In genomic region chr2:101308432-101309210, GRCh38 we compare ENCODE assay signal across 8 cellular contexts. TPM values are rescaled to one million over a fixed set of nuclear protein-coding genes. Genes with fewer than 3 reads are reported as not detected.
A peak's percentile ranks its signal among the peaks of the same experiment; 100 is the strongest.
DNase-seq lines count a peak whose midpoint lies in the region; ATAC-seq and TF ChIP-seq lines count a peak whose summit lies in the region.

A gene with protein sequence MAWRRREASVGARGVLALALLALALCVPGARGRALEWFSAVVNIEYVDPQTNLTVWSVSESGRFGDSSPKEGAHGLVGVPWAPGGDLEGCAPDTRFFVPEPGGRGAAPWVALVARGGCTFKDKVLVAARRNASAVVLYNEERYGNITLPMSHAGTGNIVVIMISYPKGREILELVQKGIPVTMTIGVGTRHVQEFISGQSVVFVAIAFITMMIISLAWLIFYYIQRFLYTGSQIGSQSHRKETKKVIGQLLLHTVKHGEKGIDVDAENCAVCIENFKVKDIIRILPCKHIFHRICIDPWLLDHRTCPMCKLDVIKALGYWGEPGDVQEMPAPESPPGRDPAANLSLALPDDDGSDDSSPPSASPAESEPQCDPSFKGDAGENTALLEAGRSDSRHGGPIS (minus strand): TSS chr2:101308701. CDS start chr2:101308588, 113 bp downstream.

- no peak for TF ChIP-seq CTCF in AG09309 (IDR thresholded peaks at IDR 0.05; ENCODE audit: control insufficient read depth, insufficient read depth, low read depth, low read length, missing control alignments)
- no peak for TF ChIP-seq CTCF in activated B cell treated with CpG ODN at 0.5 μM for 24 hours (IDR thresholded peaks at IDR 0.05)
- TF ChIP-seq CTCF in cardiac fibroblast (IDR thresholded peaks at IDR 0.05; ENCODE audit: low read depth, low read length) = no peak

- CTCF ChIA-PET in activated B cell treated with CpG ODN at 0.5 μM for 24 hours (lab: Charles Lee) = interaction anchor here (1.4 kb wide), 1 partner anchor 33 kb away, joined by 6 read pairs; no protein-coding TSS in a partner anchor

- H3K27me3 Mint-ChIP-seq in activated B cell treated with CpG ODN at 0.5 μM for 24 hours = no peaks in the 10 kb centered on the region

- no peaks in the 10 kb centered on the region for H3K9me3 Mint-ChIP-seq in activated B cell treated with CpG ODN at 0.5 μM for 24 hours

- peaks cover 54% of the 10 kb centered on the region for H3K4me1 Mint-ChIP-seq in activated B cell treated with CpG ODN at 0.5 μM for 24 hours

- peak within 1 kb of the TSS; percentile 89 for H3K4me3 ChIP-seq in AG09309 (ENCODE audit: control insufficient read depth, low read depth, low read length)
- H3K4me3 ChIP-seq in cardiac fibroblast (replicated peaks in 1 of 2; ENCODE audit: low read depth in 2 of 2, low read length in 2 of 2) = peak within 1 kb of the TSS; percentile 79

- peak within 1 kb of the TSS; percentile 90 for H3K27ac Mint-ChIP-seq in activated B cell treated with CpG ODN at 0.5 μM for 24 hours

- intact Hi-C loops in activated B cell treated with CpG ODN at 0.5 μM for 24 hours (cut with micrococcal nuclease) = loop anchor here (1.0 to 10.0 kb wide), 7 partner anchors 134 to 1061 kb away; partner anchors contain the start of genes MAP4K4 and PDCL3

- ATAC-seq in GM19023 (IDR thresholded peaks at IDR 0.05; ENCODE audit: unreplicated experiment) = peak; percentile 66
- peak; percentile 67 for ATAC-seq in HG03196 (IDR thresholded peaks at IDR 0.05; ENCODE audit: unreplicated experiment)
- peak; percentile 79 for ATAC-seq in activated B cell treated with CpG ODN at 0.5 μM for 24 hours (ENCODE audit: low read depth)

- POLR2A ChIA-PET in activated B cell treated with CpG ODN at 0.5 μM for 24 hours (lab: Charles Lee) = interaction anchor here (0.5 to 1.9 kb wide), 19 partner anchors 10 to 1752 kb away, joined by 3 to 16 read pairs (median 5); partner anchors contain the start of genes CNOT11, PDCL3 and RPL31

- peaks cover 15% of the 10 kb centered on the region for H3K36me3 Mint-ChIP-seq in activated B cell treated with CpG ODN at 0.5 μM for 24 hours (ENCODE audit: low read depth)

- DNase-seq in AG09309 (ENCODE audit: low read depth) (peak; percentile 49), NCI-H345 (lab: John Stamatoyannopoulos, UW) (peak; percentile 85), activated B cell treated with CpG ODN at 0.5 μM for 24 hours (peak; percentile 97), cardiac fibroblast (ENCODE audit: low read depth in 2 of 2) (peak; percentile 89 to 94), islet precursor cell (peak; percentile 94)
- peak; percentile 79 to 88 (median 85) for DNase-seq in stimulated activated CD4-positive, alpha-beta T cell treated with anti-CD3 and anti-CD28 coated beads, Interleukin-12 subunit alpha, Interleukin-12 subunit beta, amount 100 ng/mL, for 48 hours (ENCODE audit: low read depth in 2 of 3, low spot score in 1 of 3)

- peak within 1 kb of the TSS; percentile 85 for H3K4me3 Mint-ChIP-seq in activated B cell treated with CpG ODN at 0.5 μM for 24 hours

RNA-seq across cellular contexts. Expression of the gene that starts here (rescaled TPM):
- 39.6 and 48.3 TPM in 2 replicates for total RNA-seq in activated B cell treated with CpG ODN at 0.5 μM for 24 hours

Comparison
In these comparisons a context has a peak if more than half of its experiments do, and no peak if none do; other contexts are left out.
1. Peak in every context shown above with its lines: DNase-seq, ATAC-seq and H3K4me3 ChIP-seq.